ENCODE assay signal across 9 cellular contexts in genomic region chr15:70245932-70246622, GRCh38.
DNase-seq lines count a peak whose midpoint lies in the region; ATAC-seq and TF ChIP-seq lines count a peak whose summit lies in the region.
"Had no signal": no experiment of that assay in that cellular context is flagged by ENCODE, and none has a peak within 500 bp of the region (broad histone marks: within the 10 kb centered on the region; RNA-seq: fewer than 3 reads in every experiment).

No MANE protein-coding gene starts in this region.

- H3K9me3 ChIP-seq in endodermal cell (ENCODE audit: control insufficient read depth, low read length), result no peaks in the 10 kb centered on the region

- no peak overlapping the region for H3K27ac ChIP-seq in endodermal cell (ENCODE audit: low read depth, low read length)

- H3K9me3 Mint-ChIP-seq in endodermal cell, result no peaks in the 10 kb centered on the region

- TF ChIP-seq CTCF in endodermal cell (conservative IDR thresholded peaks at IDR 0.05), result no peak
- TF ChIP-seq CTCF in omental fat pad (IDR thresholded peaks at IDR 0.05), result no peak
- no peak for TF ChIP-seq CTCF in GM10266 (IDR thresholded peaks at IDR 0.05; ENCODE audit: control insufficient read depth, insufficient read depth, low read depth, missing control alignments)

- no peak overlapping the region for H3K4me3 ChIP-seq in endodermal cell (ENCODE audit: low read length)

- H3K4me3 Mint-ChIP-seq in endodermal cell, result no peak overlapping the region

- peak; percentile 14 for ATAC-seq in omental fat pad (ENCODE audit: low FRiP score)

- peaks cover 7% of the 10 kb centered on the region for H3K27me3 ChIP-seq in endodermal cell (ENCODE audit: control insufficient read depth, insufficient read depth, low read length, poor library complexity, severe bottlenecking)

- no peak overlapping the region for H3K9ac ChIP-seq in endodermal cell (ENCODE audit: extremely low read depth, low read length, poor library complexity, severe bottlenecking)

- peaks cover 6% of the 10 kb centered on the region for H3K4me1 Mint-ChIP-seq in endodermal cell

- no peaks in the 10 kb centered on the region for H3K4me1 ChIP-seq in endodermal cell (ENCODE audit: control insufficient read depth, insufficient read depth, low read length)

- no peaks in the 10 kb centered on the region for H3K36me3 ChIP-seq in endodermal cell (ENCODE audit: control insufficient read depth, insufficient read depth, low read length)

- 88 to 97% methylated on average over 10 to 12 of the region's 12 CpGs for WGBS in endodermal cell (ENCODE audit: insufficient coverage in 1 of 2, insufficient read length in 1 of 2), 2 experiments

- H3K36me3 Mint-ChIP-seq in endodermal cell (ENCODE audit: low read depth), result no peaks in the 10 kb centered on the region

- DNase-seq in ELR (ENCODE audit: low read depth), result peak; percentile 82
- DNase-seq in MV-4-11 (lab: John Stamatoyannopoulos, UW), result peak; percentile 90
- peak; percentile 46 for DNase-seq in endodermal cell
- no peak for DNase-seq in omental fat pad (ENCODE audit: low spot score)
- DNase-seq in activated CD4-positive, alpha-beta T cell treated with anti-CD3 and anti-CD28 coated beads for 1 hour, result no peak
- DNase-seq in GM10266 (ENCODE audit: extremely low spot score), result no peak
- no peak for DNase-seq in stimulated activated CD4-positive, alpha-beta T cell treated with anti-CD3 and anti-CD28 coated beads, Interleukin-4, amount 100 ng/mL, for 24 hours
- no peak for DNase-seq in DMS 273 treated with DMSO at 0.1 percent for 48 hours (lab: John Stamatoyannopoulos, UW)
- DNase-seq: activated CD4-positive, CD25-positive, alpha-beta regulatory T cell treated with anti-CD3 and anti-CD28 coated beads, Interleukin-2, amount 50 U/mL, for 72 hours had no signal

- H3K27me3 Mint-ChIP-seq in endodermal cell (ENCODE audit: insufficient read depth), result peaks cover 11% of the 10 kb centered on the region

- no peak overlapping the region for H3K27ac Mint-ChIP-seq in endodermal cell

Comparison
In these comparisons a context has a peak if more than half of its experiments do, and no peak if none do; other contexts are left out.
1. DNase-seq: peak in ELR (single experiment), MV-4-11 (single experiment) and endodermal cell (single experiment); none in omental fat pad (single experiment), activated CD4-positive, alpha-beta T cell treated with anti-CD3 and anti-CD28 coated beads for 1 hour (single experiment), GM10266 (single experiment), stimulated activated CD4-positive, alpha-beta T cell treated with anti-CD3 and anti-CD28 coated beads, Interleukin-4, amount 100 ng/mL, for 24 hours (single experiment) and DMS 273 treated with DMSO at 0.1 percent for 48 hours (single experiment).